ENCODE assay signal across 21 cellular contexts in the genomic region with DNA sequence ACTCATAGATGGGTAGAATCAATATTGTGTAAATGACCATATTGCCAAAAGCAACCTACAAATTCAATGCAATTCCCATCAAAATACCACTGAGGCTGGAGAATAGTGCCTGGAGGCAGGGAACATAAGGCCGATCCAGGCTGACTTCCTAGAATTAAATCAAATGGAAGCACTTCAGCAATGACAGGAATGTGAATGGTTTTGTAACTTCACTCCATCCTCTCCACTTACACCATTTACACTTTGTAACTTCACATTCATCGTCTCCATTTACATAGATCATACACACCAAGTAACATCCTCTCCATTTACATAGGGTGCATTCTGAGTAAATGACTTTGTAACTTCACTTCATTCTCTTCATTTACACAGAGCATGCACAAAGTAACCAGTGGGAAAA. TPM values are rescaled to one million over a fixed set of nuclear protein-coding genes. Genes with fewer than 3 reads are reported as not detected.
DNase-seq lines count a peak whose midpoint lies in the region; ATAC-seq and TF ChIP-seq lines count a peak whose summit lies in the region.
"Had no signal": no experiment of that assay in that cellular context is flagged by ENCODE, and none has a peak within 500 bp of the region (broad histone marks: within the 10 kb centered on the region; RNA-seq: fewer than 3 reads in every experiment).

No MANE protein-coding gene starts in this region.

- TF ChIP-seq EP300 in SK-N-SH (IDR thresholded peaks at IDR 0.05; ENCODE audit: borderline replicate concordance in 1 of 2, low read depth in 1 of 2, low read length in 1 of 2): no peak

- H3K4me3 ChIP-seq in GM23338 (no peak overlapping the region), SK-N-SH (ENCODE audit: low read depth in 2 of 2, low read length in 1 of 2) (no peak overlapping the region; a peak in 1 of 4 replicates), fibroblast of the aortic adventitia (ENCODE audit: low read depth, low read length) (no peak overlapping the region), gastrocnemius medialis (no peak overlapping the region)
- H3K4me3 ChIP-seq: adrenal gland, right lobe of liver, thoracic aorta had no signal

- H2AFZ ChIP-seq in GM23338 (no peak overlapping the region), SK-N-SH (ENCODE audit: low read depth) (peak overlapping the region; percentile 43; the same call in 1 of the 2 replicates)

- CTCF ChIA-PET in SK-N-SH (lab: Yijun Ruan, JAX): no interaction called here

- H3K4me1 ChIP-seq in GM23338 (ENCODE audit: insufficient read depth) (peaks cover 21% of the 10 kb centered on the region), SK-N-SH (ENCODE audit: control insufficient read depth in 1 of 2, insufficient read depth in 2 of 2, low read depth in 1 of 2, low read length in 1 of 2) (0 out of 4 replicates have a peak, but pooled peaks cover 0 to 5% of the 10 kb centered on the region in 2 experiments), gastrocnemius medialis (peaks cover 14 to 23% of the 10 kb centered on the region in 2 donors)
- H3K4me1 ChIP-seq: adrenal gland, right lobe of liver had no signal

- H3K9me3 ChIP-seq in SK-N-SH (no peaks in the 10 kb centered on the region), gastrocnemius medialis (no peaks in the 10 kb centered on the region)
- H3K9me3 ChIP-seq: adrenal gland, right lobe of liver, thoracic aorta had no signal

- no peaks in the 10 kb centered on the region for H3F3A ChIP-seq in GM23338 (replicated peaks; ENCODE audit: low read depth)
- no peaks in the 10 kb centered on the region for H3F3A ChIP-seq in SK-N-SH (replicated peaks; ENCODE audit: insufficient read depth)

- no peak for TF ChIP-seq CTCF in GM23338 (conservative IDR thresholded peaks at IDR 0.05; ENCODE audit: low read depth in 2 of 2)
- no peak for TF ChIP-seq CTCF in SK-N-SH (IDR thresholded peaks at IDR 0.05)
- TF ChIP-seq CTCF in fibroblast of the aortic adventitia (IDR thresholded peaks at IDR 0.05; ENCODE audit: insufficient read depth, low read length): no peak
- TF ChIP-seq CTCF in gastrocnemius medialis (IDR thresholded peaks at IDR 0.05 in 4 of 5, conservative IDR thresholded peaks at IDR 0.05 in 1 of 5): no peak

- H3K4me2 ChIP-seq in GM23338: peak overlapping the region; percentile 0; the same call in 1 of the 2 replicates
- H3K4me2 ChIP-seq in SK-N-SH: peak overlapping the region; percentile 57

- POLR2A ChIA-PET in SK-N-SH (lab: Yijun Ruan, JAX): no interaction called here

- H3K27ac Mint-ChIP-seq in GM23338: no peak overlapping the region; the same call in 1 of the 2 replicates
- H3K27ac Mint-ChIP-seq: activated T-helper 2 cell treated with anti-CD3 and anti-CD28 coated beads, Interferon-gamma antibody, Interleukin-2, Interleukin-4, amounts not matched to agents 10 μg/mL and 5 μg/mL and 100 μg/mL, durations not matched to agents 14 hours and 24 hours and 36 hours had no signal

- no peaks in the 10 kb centered on the region for H3K9me2 ChIP-seq in GM23338 (ENCODE audit: insufficient read depth)
- no peaks in the 10 kb centered on the region for H3K9me2 ChIP-seq in SK-N-SH

- DNase-seq in GM23338 (ENCODE audit: low spot score) (peak; percentile 71), SK-N-SH (no peak), fibroblast of the aortic adventitia (ENCODE audit: low read depth) (peak; percentile 43), gastrocnemius medialis (no peak), D341Med (ENCODE audit: low spot score) (no peak), Kasumi-1 (lab: John Stamatoyannopoulos, UW) (no peak), dermis blood vessel endothelial cell (no peak), posterior cingulate gyrus (no peak)
- DNase-seq: adrenal gland; glutamatergic neuron; right lobe of liver; stimulated activated CD4-positive, alpha-beta T cell treated with anti-CD3 and anti-CD28 coated beads, Interleukin-4, amount 100 ng/mL, for 4 hours; WERI-Rb-1 had no signal

- no peaks in the 10 kb centered on the region; the same call in 1 of the 3 replicates for H3K9me3 Mint-ChIP-seq in GM23338
- H3K9me3 Mint-ChIP-seq: activated T-helper 2 cell treated with anti-CD3 and anti-CD28 coated beads, Interferon-gamma antibody, Interleukin-2, Interleukin-4, amounts not matched to agents 10 μg/mL and 5 μg/mL and 100 μg/mL, durations not matched to agents 14 hours and 24 hours and 36 hours had no signal

- no peak overlapping the region for H3K9ac ChIP-seq in SK-N-SH

- ATAC-seq in GM23338 (peak; percentile 37; the same call in 1 of the 3 replicates), gastrocnemius medialis (peak in 1 of 2 donors; percentile 20)
- ATAC-seq: HCT116, right lobe of liver had no signal

- in situ Hi-C loops in gastrocnemius medialis (cut with MboI; ENCODE audit: low sequenced_read_pairs in 4 of 4): no loop called here

- no peaks in the 10 kb centered on the region; the same call in 1 of the 3 replicates for H3K36me3 Mint-ChIP-seq in GM23338 (ENCODE audit: low read depth)

- intact Hi-C loops in gastrocnemius medialis (cut with DNase I; ENCODE audit: low total_unique reads) (no loop called here), posterior cingulate gyrus (cut with DNase I) (no loop called here)

- H3K27ac ChIP-seq in GM23338 (ENCODE audit: low read depth) (peak overlapping the region; percentile 91), SK-N-SH (ENCODE audit: low read depth in 2 of 2, low read length in 1 of 2) (no peak overlapping the region), gastrocnemius medialis (peak overlapping the region; percentile 55 to 91 (median 76))
- H3K27ac ChIP-seq: adrenal gland, neutrophil, right lobe of liver, thoracic aorta, WERI-Rb-1 had no signal

- H3K4me3 Mint-ChIP-seq in GM23338: no peak overlapping the region

- no peak for TF ChIP-seq POLR2A in gastrocnemius medialis (IDR thresholded peaks at IDR 0.05)

- H3K27me3 Mint-ChIP-seq in GM23338 (ENCODE audit: insufficient read depth, low read depth, poor library complexity): peaks cover 7% of the 10 kb centered on the region

- TF ChIP-seq RAD21 in SK-N-SH (IDR thresholded peaks at IDR 0.05; ENCODE audit: low read length): no peak

- H3K4me1 Mint-ChIP-seq in GM23338: no peaks in the 10 kb centered on the region; the same call in 2 of the 3 replicates

- WGBS in SK-N-SH (ENCODE audit: low lambda C conversion rate): 77% methylated on average over 2 of the region's 2 CpGs

- peaks cover 22% of the 10 kb centered on the region for H3K36me3 ChIP-seq in GM23338 (ENCODE audit: insufficient read depth)
- H3K36me3 ChIP-seq in SK-N-SH (replicated peaks in 1 of 2; ENCODE audit: control insufficient read depth in 1 of 2, insufficient read depth in 2 of 2, low read length in 1 of 2): no peaks in the 10 kb centered on the region
- no peaks in the 10 kb centered on the region for H3K36me3 ChIP-seq in gastrocnemius medialis
- H3K36me3 ChIP-seq: adrenal gland, neutrophil, right lobe of liver, thoracic aorta, WERI-Rb-1 had no signal

- H4K20me1 ChIP-seq in GM23338 (replicated peaks; ENCODE audit: insufficient read depth): no peaks in the 10 kb centered on the region
- H4K20me1 ChIP-seq in SK-N-SH (ENCODE audit: insufficient read depth): no peaks in the 10 kb centered on the region

- H3K27me3 ChIP-seq in GM23338 (ENCODE audit: insufficient read depth) (no peaks in the 10 kb centered on the region), SK-N-SH (ENCODE audit: insufficient read depth) (no peaks in the 10 kb centered on the region), gastrocnemius medialis (no peaks in the 10 kb centered on the region)
- H3K27me3 ChIP-seq: adrenal gland, neutrophil, right lobe of liver had no signal

- H3K79me2 ChIP-seq in GM23338 (replicated peaks; ENCODE audit: insufficient read depth) (peaks cover 4% of the 10 kb centered on the region; the same call in 1 of the 2 replicates), SK-N-SH (ENCODE audit: insufficient read depth) (no peaks in the 10 kb centered on the region)

TF ChIP-seq in GM23338, 12 proteins besides CTCF, POLR2A, EP300 and RAD21 (continues in another document):
- TF ChIP-seq EZH2phosphoT487 (IDR thresholded peaks at IDR 0.05; ENCODE audit: unreplicated experiment) (no peak), JUNB (IDR thresholded peaks at IDR 0.05; ENCODE audit: unreplicated experiment) (no peak), CREB1 (CRISPR knock-in tag; IDR thresholded peaks at IDR 0.05; ENCODE audit: low read depth) (no peak), NANOG (IDR thresholded peaks at IDR 0.05; ENCODE audit: borderline replicate concordance) (peak; percentile 96)
- TF ChIP-seq, protein P1, sequence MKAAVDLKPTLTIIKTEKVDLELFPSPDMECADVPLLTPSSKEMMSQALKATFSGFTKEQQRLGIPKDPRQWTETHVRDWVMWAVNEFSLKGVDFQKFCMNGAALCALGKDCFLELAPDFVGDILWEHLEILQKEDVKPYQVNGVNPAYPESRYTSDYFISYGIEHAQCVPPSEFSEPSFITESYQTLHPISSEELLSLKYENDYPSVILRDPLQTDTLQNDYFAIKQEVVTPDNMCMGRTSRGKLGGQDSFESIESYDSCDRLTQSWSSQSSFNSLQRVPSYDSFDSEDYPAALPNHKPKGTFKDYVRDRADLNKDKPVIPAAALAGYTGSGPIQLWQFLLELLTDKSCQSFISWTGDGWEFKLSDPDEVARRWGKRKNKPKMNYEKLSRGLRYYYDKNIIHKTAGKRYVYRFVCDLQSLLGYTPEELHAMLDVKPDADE (IDR thresholded peaks at IDR 0.05): no peak

TF ChIP-seq in SK-N-SH, 30 proteins besides CTCF, POLR2A, EP300 and RAD21 (continues in another document):
- TF ChIP-seq FOXJ3 (CRISPR knock-in tag; IDR thresholded peaks at IDR 0.05) (no peak), GABPA (IDR thresholded peaks at IDR 0.05; ENCODE audit: low read depth) (no peak), RCOR1 (IDR thresholded peaks at IDR 0.05; ENCODE audit: low read length) (no peak)

RNA-seq across cellular contexts. Expression of a gene that starts 11.6 kb away (rescaled TPM):
- total RNA-seq in GM23338 (2014; rRNA removed; shearing (Covaris generic)): 1.6 TPM in 1 of 2 replicates, not detected in the other
- polyA plus RNA-seq in GM23338 (2016; fragmentation: Nextera tagmentation; extraction: Ambion mirVana): 1.5 and 1.6 TPM in 2 replicates
- not detected in 2 replicates for polyA plus RNA-seq in SK-N-SH (2012; rRNA removed)
- not detected in 2 replicates for polyA plus RNA-seq in SK-N-SH (2012; cell fraction: cytosol; rRNA removed)
- polyA plus RNA-seq in SK-N-SH (2012; cell fraction: nucleus; rRNA removed): not detected in 2 replicates
- not detected in 2 replicates for total RNA-seq in fibroblast of the aortic adventitia (ENCODE audit: low replicate concordance)
- 1,000 to 10,000 TPM in 3 of 4 donors, 100 to 1,000 TPM in 1; 507 to 2,272 (median 1,180) TPM for total RNA-seq in gastrocnemius medialis
- not detected in 2 replicates for total RNA-seq in dermis blood vessel endothelial cell
- total RNA-seq: activated CD8-positive, alpha-beta memory T cell treated with anti-CD3 and anti-CD28 coated beads for 36 hours; activated T-helper 2 cell treated with anti-CD3 and anti-CD28 coated beads, Interferon-gamma antibody, Interleukin-2, Interleukin-4, amounts not matched to agents 10 μg/mL and 5 μg/mL and 100 μg/mL, durations not matched to agents 14 hours and 24 hours and 36 hours; HepG2; T-helper 1 cell treated with Interleukin-12 subunit alpha and Interleukin-12 subunit beta and Interleukin-4 antibody, amounts not matched to agents 30 ng/mL and 1 ng/mL, for 36 hours; thoracic aorta had no signal
- polyA plus RNA-seq: BJ, HepG2 had no signal

Comparison
In these comparisons a context has a peak if more than half of its experiments do, and no peak if none do; other contexts are left out.
1. DNase-seq: peak in GM23338 (single experiment) and fibroblast of the aortic adventitia (single experiment); none in SK-N-SH (single experiment), gastrocnemius medialis (0 of 2), D341Med (single experiment), Kasumi-1 (0 of 2), dermis blood vessel endothelial cell (single experiment) and posterior cingulate gyrus (0 of 10).
2. H3K27ac ChIP-seq: peak in GM23338 (single experiment) and gastrocnemius medialis (4 of 4); none in SK-N-SH (0 of 2).
3. RNA of a gene that starts 11.6 kb away (total RNA-seq): 507 to 2,272 TPM in gastrocnemius medialis; 1.6 TPM in GM23338, not detected in fibroblast of the aortic adventitia and not detected in dermis blood vessel endothelial cell; every median in the first group is over 100 times any median in the second.